ENCODE assay signal across 22 cellular contexts in genomic region chr12:106492893-106493292, GRCh38.
"Had no signal": no experiment of that assay in that cellular context is flagged by ENCODE, and none has a peak within 500 bp of the region (broad histone marks: within the 10 kb centered on the region; RNA-seq: fewer than 3 reads in every experiment).

No MANE protein-coding gene starts in this region.

- H3K4me3 ChIP-seq: cardiac muscle cell, lower lobe of right lung, ovary, psoas muscle, transverse colon had no signal

- H3K27ac ChIP-seq: cardiac muscle cell, foreskin keratinocyte, lower lobe of right lung, neutrophil, ovary, psoas muscle, transverse colon had no signal

- H3K4me3 Mint-ChIP-seq: activated CD4-positive, alpha-beta memory T cell treated with anti-CD3 and anti-CD28 coated beads, Interleukin-2, amount 10 ng/mL, durations not matched to agents 7 days and 5 days; activated CD4-positive, alpha-beta T cell treated with anti-CD3 and anti-CD28 coated beads, Interleukin-2, amount 10 ng/mL, durations not matched to agents 24 days and 14 days; activated naive CD4-positive, alpha-beta T cell treated with anti-CD3 and anti-CD28 coated beads, Interleukin-2, amount 10 ng/mL, durations not matched to agents 7 days and 5 days; naive thymus-derived CD4-positive, alpha-beta T cell; stimulated activated naive CD8-positive, alpha-beta T cell treated with anti-CD3 and anti-CD28 coated beads, Interleukin-15, amount 100 ng/mL, for 72 hours; T-helper 1 cell treated with Interleukin-12 subunit alpha and Interleukin-12 subunit beta and Interleukin-4 antibody, amounts not matched to agents 30 μg/mL and 1 μg/mL, for 36 hours had no signal

- H3K4me1 ChIP-seq: lower lobe of right lung, psoas muscle, transverse colon had no signal

- H3K36me3 ChIP-seq: cardiac muscle cell, ovary, transverse colon had no signal

- H3K27ac Mint-ChIP-seq: activated CD4-positive, alpha-beta memory T cell treated with anti-CD3 and anti-CD28 coated beads, Interleukin-2, amount 10 ng/mL, durations not matched to agents 7 days and 5 days; activated CD4-positive, alpha-beta T cell treated with anti-CD3 and anti-CD28 coated beads, Interleukin-2, amount 10 ng/mL, durations not matched to agents 24 days and 14 days; activated naive CD4-positive, alpha-beta T cell treated with anti-CD3 and anti-CD28 coated beads, Interleukin-2, amount 10 ng/mL, durations not matched to agents 7 days and 5 days; T-helper 1 cell treated with Interleukin-12 subunit alpha and Interleukin-12 subunit beta and Interleukin-4 antibody, amounts not matched to agents 30 μg/mL and 1 μg/mL, for 36 hours had no signal

- ATAC-seq: activated CD4-positive, CD25-positive, alpha-beta regulatory T cell treated with anti-CD3 and anti-CD28 coated beads, Interleukin-2, amount 50 U/mL, for 24 hours; foreskin keratinocyte; lower lobe of right lung; naive thymus-derived CD4-positive, alpha-beta T cell; psoas muscle; right cardiac atrium; stimulated activated naive CD8-positive, alpha-beta T cell treated with anti-CD3 and anti-CD28 coated beads, Interleukin-15, amount 100 ng/mL, for 72 hours had no signal

- H3K4me1 Mint-ChIP-seq: activated CD4-positive, alpha-beta T cell treated with anti-CD3 and anti-CD28 coated beads, Interleukin-2, amount 10 ng/mL, durations not matched to agents 24 days and 14 days had no signal

- DNase-seq: activated CD4-positive, alpha-beta memory T cell treated with anti-CD3 and anti-CD28 coated beads, Interleukin-2, amount 10 ng/mL, durations not matched to agents 7 days and 5 days; activated CD4-positive, alpha-beta T cell treated with anti-CD3 and anti-CD28 coated beads, Interleukin-2, amount 10 ng/mL, durations not matched to agents 24 days and 14 days; activated effector memory CD4-positive, alpha-beta T cell treated with anti-CD3 and anti-CD28 coated beads, Interleukin-2, amount 50 U/mL, for 16 hours; activated naive CD4-positive, alpha-beta T cell treated with anti-CD3 and anti-CD28 coated beads, Interleukin-2, amount 10 ng/mL, durations not matched to agents 7 days and 5 days; cortex of kidney; erythroblast; foreskin keratinocyte; kidney; lower lobe of right lung; mesendoderm; naive thymus-derived CD4-positive, alpha-beta T cell; ovary; psoas muscle; right cardiac atrium; stimulated activated CD4-positive, alpha-beta T cell treated with anti-CD3 and anti-CD28 coated beads, Interleukin-1b, Interleukin-23, amount 100 ng/mL, for 48 hours; stimulated activated naive CD8-positive, alpha-beta T cell treated with anti-CD3 and anti-CD28 coated beads, Interleukin-15, amount 100 ng/mL, for 72 hours; T1000; transverse colon had no signal

- H3K27me3 ChIP-seq: cardiac muscle cell, foreskin keratinocyte, neutrophil, ovary, transverse colon had no signal

- H3K9me3 ChIP-seq: lower lobe of right lung, neutrophil, ovary, psoas muscle, transverse colon had no signal

- H3K9me3 Mint-ChIP-seq: activated CD4-positive, alpha-beta memory T cell treated with anti-CD3 and anti-CD28 coated beads, Interleukin-2, amount 10 ng/mL, durations not matched to agents 7 days and 5 days; activated CD4-positive, alpha-beta T cell treated with anti-CD3 and anti-CD28 coated beads, Interleukin-2, amount 10 ng/mL, durations not matched to agents 24 days and 14 days; activated naive CD4-positive, alpha-beta T cell treated with anti-CD3 and anti-CD28 coated beads, Interleukin-2, amount 10 ng/mL, durations not matched to agents 7 days and 5 days; naive thymus-derived CD4-positive, alpha-beta T cell; stimulated activated naive CD8-positive, alpha-beta T cell treated with anti-CD3 and anti-CD28 coated beads, Interleukin-15, amount 100 ng/mL, for 72 hours; T-helper 1 cell treated with Interleukin-12 subunit alpha and Interleukin-12 subunit beta and Interleukin-4 antibody, amounts not matched to agents 30 μg/mL and 1 μg/mL, for 36 hours had no signal

- H3K27me3 Mint-ChIP-seq: activated CD4-positive, alpha-beta memory T cell treated with anti-CD3 and anti-CD28 coated beads, Interleukin-2, amount 10 ng/mL, durations not matched to agents 7 days and 5 days; activated CD4-positive, alpha-beta T cell treated with anti-CD3 and anti-CD28 coated beads, Interleukin-2, amount 10 ng/mL, durations not matched to agents 24 days and 14 days; activated naive CD4-positive, alpha-beta T cell treated with anti-CD3 and anti-CD28 coated beads, Interleukin-2, amount 10 ng/mL, durations not matched to agents 7 days and 5 days; naive thymus-derived CD4-positive, alpha-beta T cell; stimulated activated naive CD8-positive, alpha-beta T cell treated with anti-CD3 and anti-CD28 coated beads, Interleukin-15, amount 100 ng/mL, for 72 hours had no signal
